Comparison of ENCODE assay signal across 25 cellular contexts in the genomic region with DNA sequence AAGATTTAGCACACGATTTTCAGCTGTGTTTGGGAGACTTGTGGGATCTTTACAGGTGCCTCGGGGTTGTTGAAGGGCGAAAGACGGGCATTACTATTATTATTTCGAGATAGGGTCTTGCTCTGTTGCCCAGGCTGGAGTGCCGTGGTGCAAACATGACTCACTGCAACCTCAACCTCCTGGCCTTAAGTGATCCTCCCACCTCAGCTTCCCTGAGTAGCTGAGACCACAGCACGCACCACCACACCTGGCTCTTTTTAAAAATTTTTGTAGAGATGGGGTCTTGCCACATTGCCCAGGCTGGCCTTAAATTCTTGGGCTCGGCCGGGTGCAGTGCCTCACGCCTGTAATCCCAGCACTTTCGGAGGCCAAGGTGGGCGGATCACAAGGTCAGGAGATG. TPM values are rescaled to one million over a fixed set of nuclear protein-coding genes. Genes with fewer than 3 reads are reported as not detected.
DNase-seq lines count a peak whose midpoint lies in the region; ATAC-seq, FAIRE-seq and TF ChIP-seq lines count a peak whose summit lies in the region.
"Had no signal": no experiment of that assay in that cellular context is flagged by ENCODE, and none has a peak within 500 bp of the region (broad histone marks: within the 10 kb centered on the region; RNA-seq: fewer than 3 reads in every experiment).

No MANE protein-coding gene starts in this region.

- H3K23ac ChIP-seq in mesendoderm (ENCODE audit: low read length), result no peak overlapping the region

- no peak for TF ChIP-seq RAD21 in SK-N-SH (IDR thresholded peaks at IDR 0.05; ENCODE audit: low read length)

- H4K5ac ChIP-seq in mesendoderm (ENCODE audit: low read length), result no peak overlapping the region

- H3K36me3 Mint-ChIP-seq in WTC11, result no peaks in the 10 kb centered on the region
- H3K36me3 Mint-ChIP-seq: CD14-positive monocyte; CD8-positive, alpha-beta memory T cell had no signal

- no peak for TF ChIP-seq EP300 in SK-N-SH (IDR thresholded peaks at IDR 0.05; ENCODE audit: borderline replicate concordance in 1 of 2, low read depth in 1 of 2, low read length in 1 of 2)

- peaks cover 4% of the 10 kb centered on the region for H3F3A ChIP-seq in SK-N-SH (replicated peaks; ENCODE audit: insufficient read depth)

- no peak overlapping the region for H2AFZ ChIP-seq in SK-N-SH (ENCODE audit: low read depth)

- peaks cover 21% of the 10 kb centered on the region for H3K27me3 Mint-ChIP-seq in WTC11 (ENCODE audit: low read depth)

- no peaks in the 10 kb centered on the region for H4K20me1 ChIP-seq in SK-N-SH (ENCODE audit: insufficient read depth)
- H4K20me1 ChIP-seq: BLaER1 treated with 17β-estradiol and CSF1 and Interleukin-3, amounts not matched to agents 10 nM and 100 nM had no signal

- H3K18ac ChIP-seq in mesendoderm (ENCODE audit: low read length), result no peak overlapping the region

- TF ChIP-seq CTCF in SK-N-SH (IDR thresholded peaks at IDR 0.05) (no peak), WTC11 (IDR thresholded peaks at IDR 0.05) (no peak), kidney (IDR thresholded peaks at IDR 0.05; ENCODE audit: borderline replicate concordance, extremely low read depth, insufficient read depth) (no peak)

- 74% methylated on average over 12 of the region's 12 CpGs for WGBS in SK-N-SH (ENCODE audit: low lambda C conversion rate)
- WGBS in mesendoderm (ENCODE audit: extremely low coverage, insufficient coverage, low lambda C conversion rate), result no CpG with 5 or more reads among the region's 12 CpGs

- DNase-seq in SK-N-SH (no peak), WTC11 (ENCODE audit: low spot score) (no peak), kidney (peak; percentile 28), urothelium cell line (ENCODE audit: low spot score) (no peak), mesendoderm (no peak), islet precursor cell (no peak)
- DNase-seq: AML-193; BE2C; CD4-positive, alpha-beta T cell; CD8-positive, alpha-beta memory T cell; DMS 273 treated with DMSO at 0.1 percent for 48 hours; DMS79; GDM1; GOT3 had no signal

- H3K9me3 Mint-ChIP-seq in WTC11, result no peaks in the 10 kb centered on the region
- H3K9me3 Mint-ChIP-seq: CD14-positive monocyte; CD4-positive, alpha-beta T cell; CD8-positive, alpha-beta memory T cell had no signal

- H3K4me3 ChIP-seq in SK-N-SH (ENCODE audit: low read depth in 2 of 2, low read length in 1 of 2) (no peak overlapping the region), kidney (ENCODE audit: low read length in 2 of 2) (no peak overlapping the region), mesendoderm (ENCODE audit: low read length) (no peak overlapping the region)
- H3K4me3 ChIP-seq: BLaER1 treated with 17β-estradiol and CSF1 and Interleukin-3, amounts not matched to agents 10 nM and 100 nM; GM12878; HAP-1 had no signal

- H2BK120ac ChIP-seq in mesendoderm (ENCODE audit: low read depth, low read length), result no peak overlapping the region

- no peaks in the 10 kb centered on the region for H3K79me1 ChIP-seq in mesendoderm (ENCODE audit: low read length)

- POLR2A ChIA-PET in SK-N-SH (lab: Yijun Ruan, JAX), result no interaction called here
- POLR2A ChIA-PET in WTC11 (lab: Charles Lee), result no interaction called here

- H3K9me3 ChIP-seq in SK-N-SH (no peaks in the 10 kb centered on the region), kidney (ENCODE audit: control insufficient read depth in 1 of 2, low read length in 2 of 2) (no peaks in the 10 kb centered on the region)
- H3K9me3 ChIP-seq: BE2C, HAP-1 had no signal

- no peak overlapping the region for H2BK15ac ChIP-seq in mesendoderm (replicated peaks; ENCODE audit: low read depth)

- H3K79me2 ChIP-seq in SK-N-SH (ENCODE audit: insufficient read depth), result no peaks in the 10 kb centered on the region
- H3K79me2 ChIP-seq in mesendoderm (ENCODE audit: control insufficient read depth, insufficient read depth, low read length), result no peaks in the 10 kb centered on the region

- H3K27ac Mint-ChIP-seq in WTC11, result no peak overlapping the region
- H3K27ac Mint-ChIP-seq: CD14-positive monocyte; CD4-positive, alpha-beta T cell had no signal

- no peaks in the 10 kb centered on the region for H3K36me3 ChIP-seq in SK-N-SH (replicated peaks in 1 of 2; ENCODE audit: control insufficient read depth in 1 of 2, insufficient read depth in 2 of 2, low read length in 1 of 2)
- H3K36me3 ChIP-seq in kidney (ENCODE audit: control insufficient read depth in 1 of 2, insufficient read depth in 2 of 2, low read length in 2 of 2), result no peaks in the 10 kb centered on the region
- no peaks in the 10 kb centered on the region for H3K36me3 ChIP-seq in mesendoderm (ENCODE audit: control insufficient read depth, insufficient read depth, low read length)
- H3K36me3 ChIP-seq: BE2C; BLaER1 treated with 17β-estradiol and CSF1 and Interleukin-3, amounts not matched to agents 10 nM and 100 nM; HAP-1 had no signal

- H3K4me1 Mint-ChIP-seq in WTC11, result peaks cover 18% of the 10 kb centered on the region
- H3K4me1 Mint-ChIP-seq: CD8-positive, alpha-beta memory T cell had no signal

- no peak overlapping the region for H3K27ac ChIP-seq in SK-N-SH (ENCODE audit: low read depth in 2 of 2, low read length in 1 of 2)
- H3K27ac ChIP-seq in kidney (ENCODE audit: low read depth in 2 of 2, low read length in 2 of 2), result no peak overlapping the region
- no peak overlapping the region for H3K27ac ChIP-seq in mesendoderm (ENCODE audit: low read depth, low read length)
- H3K27ac ChIP-seq: 22Rv1; BLaER1 treated with 17β-estradiol and CSF1 and Interleukin-3, amounts not matched to agents 10 nM and 100 nM had no signal

- ATAC-seq in SK-N-SH treated with all-trans-retinoic acid at 6 μM for 48 hours, result no peak
- ATAC-seq in WTC11, result no peak
- no peak for ATAC-seq in GM21723 (IDR thresholded peaks at IDR 0.05; ENCODE audit: unreplicated experiment)
- ATAC-seq: GM12878 had no signal

- no peak overlapping the region for H2BK5ac ChIP-seq in mesendoderm (ENCODE audit: low read length)

- CTCF ChIA-PET in SK-N-SH (lab: Yijun Ruan, JAX) (interaction anchor here (0.7 to 21.7 kb wide), 6 partner anchors 9 to 123 kb away, joined by 3 to 492 read pairs (median 8); a partner anchor contains a TSS), WTC11 (lab: Charles Lee) (interaction anchor here (0.9 to 1.8 kb wide), 3 partner anchors 9 to 112 kb away, joined by 3 to 5 read pairs (median 4); no protein-coding TSS in a partner anchor)

- intact Hi-C loops in kidney (cut with DNase I), result no loop called here

- H3K9ac ChIP-seq in SK-N-SH (no peak overlapping the region), kidney (ENCODE audit: low read length in 2 of 2) (no peak overlapping the region), mesendoderm (ENCODE audit: low read length) (no peak overlapping the region)
- H3K9ac ChIP-seq: BLaER1 treated with 17β-estradiol and CSF1 and Interleukin-3, amounts not matched to agents 10 nM and 100 nM had no signal

- H3K4me1 ChIP-seq in SK-N-SH (ENCODE audit: control insufficient read depth in 1 of 2, insufficient read depth in 2 of 2, low read depth in 1 of 2, low read length in 1 of 2) (peaks cover 14 to 17% of the 10 kb centered on the region in 2 experiments; a peak in 3 of 4 replicates), kidney (ENCODE audit: control insufficient read depth in 1 of 2, insufficient read depth in 1 of 2, low read depth in 1 of 2, low read length in 2 of 2) (no peaks in the 10 kb centered on the region), mesendoderm (ENCODE audit: control insufficient read depth, low read depth, low read length) (peaks cover under 1% of the 10 kb centered on the region)
- H3K4me1 ChIP-seq: BE2C, HAP-1 had no signal

- H3K9me2 ChIP-seq in SK-N-SH, result no peaks in the 10 kb centered on the region

- 0 out of 2 replicates have a peak overlapping the region, but pooled peaks have one; percentile 49 for H3K4me2 ChIP-seq in SK-N-SH
- no peak overlapping the region for H3K4me2 ChIP-seq in mesendoderm (ENCODE audit: low read length)

- H3K27me3 ChIP-seq in SK-N-SH (ENCODE audit: insufficient read depth) (peaks cover 4% of the 10 kb centered on the region; the same call in 1 of the 2 replicates), mesendoderm (ENCODE audit: insufficient read depth, low read length, poor library complexity) (no peaks in the 10 kb centered on the region)
- H3K27me3 ChIP-seq: BE2C; BLaER1 treated with 17β-estradiol and CSF1 and Interleukin-3, amounts not matched to agents 10 nM and 100 nM had no signal

- H2AK5ac ChIP-seq in mesendoderm (ENCODE audit: low read length), result no peak overlapping the region

- no peak overlapping the region for H4K8ac ChIP-seq in mesendoderm (ENCODE audit: low read depth, low read length)

- FAIRE-seq in kidney (lab: Jason Lieb, UNC), result no peak
- peak; percentile 27 for FAIRE-seq in urothelium cell line (lab: Jason Lieb, UNC)
- FAIRE-seq: A204.1, D721Med, GM12878, H54 had no signal

- no peak overlapping the region for H3K4me3 Mint-ChIP-seq in WTC11
- H3K4me3 Mint-ChIP-seq: CD14-positive monocyte; CD4-positive, alpha-beta T cell; CD8-positive, alpha-beta memory T cell had no signal

- no peak overlapping the region for H3K4ac ChIP-seq in mesendoderm (ENCODE audit: low read depth, low read length)

- H3K56ac ChIP-seq in mesendoderm (ENCODE audit: low read length), result no peak overlapping the region

TF ChIP-seq in SK-N-SH, 30 proteins besides CTCF, POLR2A, EP300 and RAD21 (continues in another document):
- TF ChIP-seq FOXM1 (IDR thresholded peaks at IDR 0.05; ENCODE audit: low read depth), result no peak
- TF ChIP-seq YY1 (IDR thresholded peaks at IDR 0.05; ENCODE audit: low read depth), result no peak
- TF ChIP-seq ELF1 (IDR thresholded peaks at IDR 0.05), result no peak

TF ChIP-seq in SK-N-SH treated with all-trans-retinoic acid at 6 μM for 48 hours, 23 proteins besides CTCF, POLR2A, EP300 and RAD21 (continues in another document):
- no peak for TF ChIP-seq ZFP30 (CRISPR knock-in tag; IDR thresholded peaks at IDR 0.05)
- no peak for TF ChIP-seq CSDC2 (CRISPR knock-in tag; IDR thresholded peaks at IDR 0.05)
- TF ChIP-seq ZFP3 (CRISPR knock-in tag; IDR thresholded peaks at IDR 0.05), result no peak
- TF ChIP-seq GLIS3 (CRISPR knock-in tag; IDR thresholded peaks at IDR 0.05), result no peak

RNA-seq across cellular contexts. Expression of a gene that starts 29.7 kb away (rescaled TPM):
- 379 and 477 TPM in 2 replicates for polyA plus RNA-seq in SK-N-SH (2012; rRNA removed)
- 290 and 388 TPM in 2 replicates for polyA plus RNA-seq in SK-N-SH (2012; cell fraction: cytosol; rRNA removed)
- polyA plus RNA-seq in SK-N-SH (2012; cell fraction: nucleus; rRNA removed), result 173 and 230 TPM in 2 replicates
- 350 to 375 TPM (median 362 TPM) in 3 replicates for total RNA-seq in WTC11 (2021)
- total RNA-seq in kidney, result 161 TPM
- polyA plus RNA-seq in kidney (ENCODE audit: insufficient read depth, low read depth, low replicate concordance), result 469 TPM
- 209 TPM for polyA plus RNA-seq in mesendoderm (2013, experiment 1 of 2)
- 211 TPM for polyA plus RNA-seq in mesendoderm (2013, experiment 2 of 2)

RNA-seq across cellular contexts. Expression of a gene that starts 50.7 kb away (rescaled TPM):
- polyA plus RNA-seq in SK-N-SH (2012; rRNA removed) (0.44 and 0.76 TPM in 2 replicates), kidney (ENCODE audit: insufficient read depth, low read depth, low replicate concordance) (9.4 TPM)
- polyA plus RNA-seq in SK-N-SH (2012; cell fraction: cytosol; rRNA removed), result 0.37 and 0.59 TPM in 2 replicates
- 0.52 and 0.66 TPM in 2 replicates for polyA plus RNA-seq in SK-N-SH (2012; cell fraction: nucleus; rRNA removed)
- total RNA-seq in WTC11 (2021) (11.3 to 12.4 TPM (median 12.1 TPM) in 3 replicates), kidney (13.2 TPM)
- 1.8 TPM for polyA plus RNA-seq in mesendoderm (2013, experiment 1 of 2)
- 1.7 TPM for polyA plus RNA-seq in mesendoderm (2013, experiment 2 of 2)
- polyA plus RNA-seq: AG04450 had no signal
